1 cellular context compared by ENCODE assay signal in the genomic region with DNA sequence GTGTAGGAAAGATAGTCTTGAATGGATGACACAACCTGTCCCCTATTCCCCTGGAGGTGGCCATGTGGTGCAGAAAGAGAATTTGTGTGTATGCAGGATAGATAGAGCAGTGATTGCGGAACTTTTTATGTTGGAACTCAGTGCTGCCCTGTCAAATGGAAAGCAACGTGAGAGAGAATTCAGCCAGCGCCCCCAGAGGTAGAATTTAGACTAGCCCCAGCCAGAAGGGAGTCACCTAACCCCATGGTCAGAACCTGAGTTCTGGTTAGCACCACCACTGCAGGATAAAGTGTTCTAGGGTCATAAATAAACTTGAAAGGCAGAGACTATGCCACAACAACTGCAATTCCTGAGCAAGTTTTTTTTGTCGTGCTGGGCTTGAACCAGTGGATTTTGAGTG.
TF ChIP-seq lines count a peak whose summit lies in the region.

No MANE protein-coding gene starts in this region.

TF ChIP-seq in H1, 55 proteins besides CTCF, POLR2A, EP300 and RAD21:
- no peak for TF ChIP-seq MAFK (IDR thresholded peaks at IDR 0.05; ENCODE audit: low read depth, low read length)
- TF ChIP-seq BCL11A (IDR thresholded peaks at IDR 0.05; ENCODE audit: low read depth in 2 of 2, low read length in 2 of 2), result no peak
- TF ChIP-seq NRF1 (IDR thresholded peaks at IDR 0.05; ENCODE audit: low read depth, low read length), result no peak
- no peak for TF ChIP-seq BACH1 (IDR thresholded peaks at IDR 0.05; ENCODE audit: low read length)
- TF ChIP-seq EGR1 (IDR thresholded peaks at IDR 0.05; ENCODE audit: borderline replicate concordance, low read depth, low read length), result no peak
- TF ChIP-seq CHD2 (IDR thresholded peaks at IDR 0.05; ENCODE audit: low read length), result no peak
TF ChIP-seq in H1: peak in this region for 0.
